Comparison of ENCODE assay signal across 21 cellular contexts in genomic region chr3:57805263-57805662, GRCh38. TPM values are rescaled to one million over a fixed set of nuclear protein-coding genes. Genes with fewer than 3 reads are reported as not detected.
DNase-seq lines count a peak whose midpoint lies in the region; ATAC-seq and TF ChIP-seq lines count a peak whose summit lies in the region.
"Had no signal": no experiment of that assay in that cellular context is flagged by ENCODE, and none has a peak within 500 bp of the region (broad histone marks: within the 10 kb centered on the region; RNA-seq: fewer than 3 reads in every experiment).

No MANE protein-coding gene starts in this region.

- no peaks in the 10 kb centered on the region for H3K36me3 ChIP-seq in GM23338 (ENCODE audit: insufficient read depth)
- H3K36me3 ChIP-seq: colonic mucosa, spleen, thoracic aorta had no signal

- H3K79me2 ChIP-seq in GM23338 (replicated peaks; ENCODE audit: insufficient read depth) = peaks cover 93% of the 10 kb centered on the region

- peaks cover 19% of the 10 kb centered on the region for H4K20me1 ChIP-seq in GM23338 (replicated peaks; ENCODE audit: insufficient read depth)

- no peak overlapping the region for H3K4me3 ChIP-seq in GM23338
- H3K4me3 ChIP-seq: BLaER1, colonic mucosa, spleen, thoracic aorta had no signal

- no peak overlapping the region for H3K4me2 ChIP-seq in GM23338
- H3K4me2 ChIP-seq: BLaER1 had no signal

- H3K4me1 ChIP-seq in GM23338 (ENCODE audit: insufficient read depth) = peaks cover 14% of the 10 kb centered on the region
- H3K4me1 ChIP-seq: BLaER1 had no signal

- POLR2A ChIA-PET in WTC11 (lab: Charles Lee) = no interaction called here

- peaks cover 2% of the 10 kb centered on the region for H3K36me3 Mint-ChIP-seq in T-helper 2 cell treated with Interferon-gamma antibody and Interleukin-4, amounts not matched to agents 5 μg/mL and 100 μg/mL, for 36 hours (ENCODE audit: low read depth)
- H3K36me3 Mint-ChIP-seq in GM23338 (ENCODE audit: low read depth) = no peaks in the 10 kb centered on the region
- no peaks in the 10 kb centered on the region for H3K36me3 Mint-ChIP-seq in WTC11
- H3K36me3 Mint-ChIP-seq in memory B cell = peaks cover 2% of the 10 kb centered on the region

- TF ChIP-seq CTCF in GM23338 (conservative IDR thresholded peaks at IDR 0.05; ENCODE audit: low read depth in 2 of 2) (no peak), WTC11 (IDR thresholded peaks at IDR 0.05) (no peak)

- H3K27me3 Mint-ChIP-seq in T-helper 2 cell treated with Interferon-gamma antibody and Interleukin-4, amounts not matched to agents 5 μg/mL and 100 μg/mL, for 36 hours (ENCODE audit: low read depth) = no peaks in the 10 kb centered on the region
- H3K27me3 Mint-ChIP-seq in GM23338 (ENCODE audit: insufficient read depth, low read depth, poor library complexity) (peaks cover 6% of the 10 kb centered on the region), WTC11 (ENCODE audit: low read depth) (no peaks in the 10 kb centered on the region), memory B cell (no peaks in the 10 kb centered on the region)

- no peaks in the 10 kb centered on the region for H3K27me3 ChIP-seq in GM23338 (ENCODE audit: insufficient read depth)
- H3K27me3 ChIP-seq: BLaER1, colonic mucosa, spleen had no signal

- no peaks in the 10 kb centered on the region for H3F3A ChIP-seq in GM23338 (replicated peaks; ENCODE audit: low read depth)

- peak overlapping the region; percentile 34 for H3K4me3 Mint-ChIP-seq in T-helper 2 cell treated with Interferon-gamma antibody and Interleukin-4, amounts not matched to agents 5 μg/mL and 100 μg/mL, for 36 hours
- H3K4me3 Mint-ChIP-seq in GM23338 (no peak overlapping the region), WTC11 (no peak overlapping the region), memory B cell (no peak overlapping the region)
- H3K4me3 Mint-ChIP-seq: activated T-helper 1 cell treated with anti-CD3 and anti-CD28 coated beads, Interleukin-12 subunit alpha, Interleukin-12 subunit beta, Interleukin-2, Interleukin-4 antibody, amounts not matched to agents 30 ng/mL and 10 ng/mL and 1 ng/mL, durations not matched to agents 14 hours and 24 hours and 36 hours had no signal

- no peak for DNase-seq in T-helper 2 cell treated with Interferon-gamma antibody and Interleukin-4, amounts not matched to agents 5 μg/mL and 100 μg/mL, for 36 hours (ENCODE audit: low spot score)
- DNase-seq in T-helper 2 cell (no peak), GM23338 (ENCODE audit: low spot score) (no peak), WTC11 (ENCODE audit: low spot score) (no peak), memory B cell (ENCODE audit: low spot score in 2 of 2) (no peak), NOMO-1 (lab: John Stamatoyannopoulos, UW; ENCODE audit: unreplicated experiment in 2 of 2) (no peak), nucleus accumbens (lab: John Stamatoyannopoulos, UW) (no peak), NCI-H2081 treated with DMSO at 0.1 percent for 48 hours (lab: John Stamatoyannopoulos, UW) (no peak)
- DNase-seq: activated CD4-positive, alpha-beta T cell treated with anti-CD3 and anti-CD28 coated beads, Interleukin-2, amount 50 U/mL, for 48 hours; colonic mucosa; DMS153; GF-D8; hypothalamus; kidney; NCI-H1417; spleen; stimulated activated CD8-positive, alpha-beta memory T cell treated with anti-CD3 and anti-CD28 coated beads, Interleukin-4, amount 100 ng/mL, for 48 hours had no signal

- no peak overlapping the region for H3K27ac Mint-ChIP-seq in T-helper 2 cell treated with Interferon-gamma antibody and Interleukin-4, amounts not matched to agents 5 μg/mL and 100 μg/mL, for 36 hours
- peak overlapping the region; percentile 62 for H3K27ac Mint-ChIP-seq in GM23338
- peak overlapping the region; percentile 8 for H3K27ac Mint-ChIP-seq in WTC11
- peak overlapping the region; percentile 12 for H3K27ac Mint-ChIP-seq in memory B cell
- H3K27ac Mint-ChIP-seq: activated T-helper 1 cell treated with anti-CD3 and anti-CD28 coated beads, Interleukin-12 subunit alpha, Interleukin-12 subunit beta, Interleukin-2, Interleukin-4 antibody, amounts not matched to agents 30 ng/mL and 10 ng/mL and 1 ng/mL, durations not matched to agents 14 hours and 24 hours and 36 hours had no signal

- CTCF ChIA-PET in WTC11 (lab: Charles Lee) = no interaction called here

- peak overlapping the region; percentile 67; the same call in 1 of the 2 replicates for H3K27ac ChIP-seq in GM23338 (ENCODE audit: low read depth)
- H3K27ac ChIP-seq: 22Rv1, BLaER1, colonic mucosa, spleen, thoracic aorta had no signal

- no peaks in the 10 kb centered on the region for H3K9me2 ChIP-seq in GM23338 (ENCODE audit: insufficient read depth)

- no peaks in the 10 kb centered on the region for H3K9me3 Mint-ChIP-seq in T-helper 2 cell treated with Interferon-gamma antibody and Interleukin-4, amounts not matched to agents 5 μg/mL and 100 μg/mL, for 36 hours
- H3K9me3 Mint-ChIP-seq in GM23338 (no peaks in the 10 kb centered on the region), WTC11 (no peaks in the 10 kb centered on the region), memory B cell (no peaks in the 10 kb centered on the region)
- H3K9me3 Mint-ChIP-seq: activated T-helper 1 cell treated with anti-CD3 and anti-CD28 coated beads, Interleukin-12 subunit alpha, Interleukin-12 subunit beta, Interleukin-2, Interleukin-4 antibody, amounts not matched to agents 30 ng/mL and 10 ng/mL and 1 ng/mL, durations not matched to agents 14 hours and 24 hours and 36 hours had no signal

- no peak for ATAC-seq in GM23338
- ATAC-seq in WTC11 = no peak
- ATAC-seq in memory B cell (ENCODE audit: low read depth) = no peak

- H3K4me1 Mint-ChIP-seq in T-helper 2 cell treated with Interferon-gamma antibody and Interleukin-4, amounts not matched to agents 5 μg/mL and 100 μg/mL, for 36 hours (ENCODE audit: low read depth) = peaks cover 41% of the 10 kb centered on the region
- H3K4me1 Mint-ChIP-seq in GM23338 (peaks cover 55% of the 10 kb centered on the region), WTC11 (peaks cover 61% of the 10 kb centered on the region), memory B cell (peaks cover 38% of the 10 kb centered on the region)

- H2AFZ ChIP-seq in GM23338 = no peak overlapping the region

TF ChIP-seq in GM23338, 12 proteins besides CTCF, POLR2A, EP300 and RAD21 (continues in another document):
- TF ChIP-seq ETS1 (IDR thresholded peaks at IDR 0.05) = no peak
- no peak for TF ChIP-seq ZNF331 (CRISPR knock-in tag; IDR thresholded peaks at IDR 0.05; ENCODE audit: low read depth)
- no peak for TF ChIP-seq POLR2AphosphoS5 (IDR thresholded peaks at IDR 0.05; ENCODE audit: low read depth)
- no peak for TF ChIP-seq CREB1 (CRISPR knock-in tag; IDR thresholded peaks at IDR 0.05; ENCODE audit: low read depth)
- TF ChIP-seq EZH2phosphoT487 (IDR thresholded peaks at IDR 0.05; ENCODE audit: unreplicated experiment) = no peak
- no peak for TF ChIP-seq NANOG (IDR thresholded peaks at IDR 0.05; ENCODE audit: borderline replicate concordance)

TF ChIP-seq in WTC11, 78 proteins besides CTCF, POLR2A, EP300 and RAD21 (continues in another document):
- TF ChIP-seq ARID4B (CRISPR knock-in tag; IDR thresholded peaks at IDR 0.05; ENCODE audit: borderline replicate concordance) (no peak), MYBL2 (CRISPR knock-in tag; IDR thresholded peaks at IDR 0.05) (no peak)

RNA-seq across cellular contexts. Expression of gene SLMAP, which starts 49.2 kb away (rescaled TPM):
- 61.2 and 73.0 TPM in 2 replicates for total RNA-seq in GM23338 (2014; rRNA removed; shearing (Covaris generic))
- polyA plus RNA-seq in GM23338 (2016; fragmentation: Nextera tagmentation; extraction: Ambion mirVana) = 27.3 and 32.1 TPM in 2 replicates
- 75.5 to 79.5 TPM (median 78.3 TPM) in 3 replicates for total RNA-seq in WTC11 (2021)
